11 cellular contexts compared by ENCODE assay signal in the genomic region with DNA sequence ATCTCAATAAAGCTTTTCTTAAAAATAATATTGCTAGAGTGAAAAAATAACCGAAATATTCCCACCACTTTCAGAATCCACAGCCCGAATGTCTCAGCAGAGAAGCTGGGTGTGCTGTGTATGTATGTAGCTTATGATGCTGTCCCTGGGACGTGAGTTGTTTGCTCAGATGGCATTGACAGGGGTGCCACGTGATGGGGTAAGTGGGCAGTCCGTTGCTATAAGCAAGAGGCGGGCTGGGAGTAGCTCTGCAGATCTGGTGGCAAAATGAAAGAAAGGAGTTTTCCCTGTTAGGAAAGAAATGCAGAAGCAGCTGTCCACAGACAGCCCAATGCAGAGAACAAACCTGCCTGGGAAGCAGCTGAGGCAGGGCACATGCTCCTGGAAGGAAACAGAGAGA. TPM values are rescaled to one million over a fixed set of nuclear protein-coding genes. Genes with fewer than 3 reads are reported as not detected.
DNase-seq lines count a peak whose midpoint lies in the region; ATAC-seq and TF ChIP-seq lines count a peak whose summit lies in the region.
"Had no signal": no experiment of that assay in that cellular context is flagged by ENCODE, and none has a peak within 500 bp of the region (broad histone marks: within the 10 kb centered on the region; RNA-seq: fewer than 3 reads in every experiment).

No MANE protein-coding gene starts in this region.

- in situ Hi-C loops in brain microvascular endothelial cell (cut with HindIII; ENCODE audit: low pct_ligation_motif_present, low sequenced_read_pairs): loop anchor here (25.0 kb wide), 2 partner anchors 235 to 485 kb away; no protein-coding TSS in a partner anchor

- H3K9ac ChIP-seq in neural progenitor cell: no peak overlapping the region

- no peaks in the 10 kb centered on the region for H4K20me1 ChIP-seq in neural progenitor cell (ENCODE audit: low read depth)

- H3K36me3 ChIP-seq in brain microvascular endothelial cell (replicated peaks) (no peaks in the 10 kb centered on the region), neural progenitor cell (no peaks in the 10 kb centered on the region)
- H3K36me3 ChIP-seq in naive thymus-derived CD4-positive, alpha-beta T cell (ENCODE audit: control insufficient read depth in 2 of 3, insufficient read depth in 3 of 3, low read length in 3 of 3): peaks cover 0 to 5% (median 0%) of the 10 kb centered on the region in 3 experiments

- H3K9me3 ChIP-seq in naive thymus-derived CD4-positive, alpha-beta T cell (ENCODE audit: control insufficient read depth in 2 of 3, low read length in 3 of 3): no peaks in the 10 kb centered on the region
- H3K9me3 ChIP-seq in neural progenitor cell (ENCODE audit: low read depth): no peaks in the 10 kb centered on the region

- peaks cover 6% of the 10 kb centered on the region for H3K79me2 ChIP-seq in neural progenitor cell (ENCODE audit: low read depth)

- H3K27ac ChIP-seq in brain microvascular endothelial cell (no peak overlapping the region), neural progenitor cell (no peak overlapping the region)
- no peak overlapping the region for H3K27ac ChIP-seq in naive thymus-derived CD4-positive, alpha-beta T cell (ENCODE audit: low read depth, low read length)

- H3F3A ChIP-seq in neural progenitor cell (ENCODE audit: low read depth): peaks cover 16% of the 10 kb centered on the region

- peaks cover 8 to 9% of the 10 kb centered on the region in 2 donors for H3K4me1 ChIP-seq in naive thymus-derived CD4-positive, alpha-beta T cell (ENCODE audit: control insufficient read depth in 2 of 2, insufficient read depth in 2 of 2, low read length in 2 of 2)
- peaks cover 1% of the 10 kb centered on the region for H3K4me1 ChIP-seq in neural progenitor cell

- H3K27me3 ChIP-seq in brain microvascular endothelial cell (replicated peaks): no peaks in the 10 kb centered on the region
- no peaks in the 10 kb centered on the region for H3K27me3 ChIP-seq in naive thymus-derived CD4-positive, alpha-beta T cell (ENCODE audit: control insufficient read depth in 2 of 2, insufficient read depth in 2 of 2, low read length in 2 of 2)
- H3K27me3 ChIP-seq in neural progenitor cell: peaks cover 13% of the 10 kb centered on the region

- no peak overlapping the region for H3K4me3 Mint-ChIP-seq in naive thymus-derived CD4-positive, alpha-beta T cell
- no peak overlapping the region for H3K4me3 Mint-ChIP-seq in neural progenitor cell
- no peak overlapping the region for H3K4me3 Mint-ChIP-seq in effector memory CD8-positive, alpha-beta T cell
- H3K4me3 Mint-ChIP-seq: activated naive CD8-positive, alpha-beta T cell treated with anti-CD3 and anti-CD28 coated beads for 36 hours had no signal

- TF ChIP-seq CTCF in brain microvascular endothelial cell (IDR thresholded peaks at IDR 0.05; ENCODE audit: low read depth, low read length, missing control alignments) (no peak), neural progenitor cell (IDR thresholded peaks at IDR 0.05) (no peak)

- H3K27ac Mint-ChIP-seq in naive thymus-derived CD4-positive, alpha-beta T cell: no peak overlapping the region
- H3K27ac Mint-ChIP-seq in neural progenitor cell: no peak overlapping the region
- no peak overlapping the region for H3K27ac Mint-ChIP-seq in effector memory CD8-positive, alpha-beta T cell
- H3K27ac Mint-ChIP-seq: activated naive CD8-positive, alpha-beta T cell treated with anti-CD3 and anti-CD28 coated beads for 36 hours; type B pancreatic cell had no signal

- DNase-seq in COR-L47 (lab: John Stamatoyannopoulos, UW): peak; percentile 79
- DNase-seq in NCI-H460 (ENCODE audit: extremely low read depth, low read depth): peak; percentile 53
- DNase-seq in brain microvascular endothelial cell: peak; percentile 57
- DNase-seq in myocyte (ENCODE audit: low read depth): peak; percentile 64
- DNase-seq in naive thymus-derived CD4-positive, alpha-beta T cell: no peak
- no peak for DNase-seq in neural progenitor cell (ENCODE audit: low spot score)
- DNase-seq in effector memory CD8-positive, alpha-beta T cell: no peak
- DNase-seq: activated naive CD8-positive, alpha-beta T cell treated with anti-CD3 and anti-CD28 coated beads for 36 hours had no signal

- H3K27me3 Mint-ChIP-seq in naive thymus-derived CD4-positive, alpha-beta T cell: peaks cover 0 to 36% (median 5%) of the 10 kb centered on the region in 5 donors
- peaks cover 2% of the 10 kb centered on the region for H3K27me3 Mint-ChIP-seq in neural progenitor cell (ENCODE audit: insufficient read depth, low read depth)
- peaks cover 12 to 23% of the 10 kb centered on the region in 2 donors for H3K27me3 Mint-ChIP-seq in effector memory CD8-positive, alpha-beta T cell
- H3K27me3 Mint-ChIP-seq: activated naive CD8-positive, alpha-beta T cell treated with anti-CD3 and anti-CD28 coated beads for 36 hours had no signal

- H3K4me1 Mint-ChIP-seq in naive thymus-derived CD4-positive, alpha-beta T cell: peaks cover 10 to 28% (median 17%) of the 10 kb centered on the region in 7 donors
- peaks cover 39% of the 10 kb centered on the region for H3K4me1 Mint-ChIP-seq in neural progenitor cell
- peaks cover 12 to 18% of the 10 kb centered on the region in 2 donors for H3K4me1 Mint-ChIP-seq in effector memory CD8-positive, alpha-beta T cell (ENCODE audit: low read depth in 2 of 2)

- peaks cover 0 to 3% (median 0%) of the 10 kb centered on the region in 5 donors for H3K36me3 Mint-ChIP-seq in naive thymus-derived CD4-positive, alpha-beta T cell
- H3K36me3 Mint-ChIP-seq in neural progenitor cell: no peaks in the 10 kb centered on the region
- peaks cover 7% of the 10 kb centered on the region for H3K36me3 Mint-ChIP-seq in effector memory CD8-positive, alpha-beta T cell (ENCODE audit: insufficient read depth)
- H3K36me3 Mint-ChIP-seq: type B pancreatic cell had no signal

- POLR2A ChIA-PET in naive thymus-derived CD4-positive, alpha-beta T cell (lab: Charles Lee): no interaction called here

- intact Hi-C loops in naive thymus-derived CD4-positive, alpha-beta T cell (cut with micrococcal nuclease): loop anchor here in 1 of 2 donors (10.0 kb wide), 1 partner anchor 1133 kb away; a partner anchor contains a TSS

- H2AFZ ChIP-seq in neural progenitor cell (replicated peaks): no peak overlapping the region

- H3K4me2 ChIP-seq in neural progenitor cell: no peak overlapping the region

- no peak for ATAC-seq in naive thymus-derived CD4-positive, alpha-beta T cell
- no peak for ATAC-seq in GM21367 (IDR thresholded peaks at IDR 0.05; ENCODE audit: unreplicated experiment)
- no peak for ATAC-seq in effector memory CD8-positive, alpha-beta T cell (replicated peaks)
- ATAC-seq: right cardiac atrium had no signal

- CTCF ChIA-PET in naive thymus-derived CD4-positive, alpha-beta T cell (lab: Charles Lee): interaction anchor here (0.9 kb wide), 1 partner anchor 484 kb away, joined by 3 read pairs; no protein-coding TSS in a partner anchor

- H3K4me3 ChIP-seq in brain microvascular endothelial cell (ENCODE audit: low read depth, low read length) (peak overlapping the region; percentile 18), neural progenitor cell (no peak overlapping the region)
- H3K4me3 ChIP-seq in naive thymus-derived CD4-positive, alpha-beta T cell (ENCODE audit: low read length): no peak overlapping the region

- H3K9me3 Mint-ChIP-seq in naive thymus-derived CD4-positive, alpha-beta T cell: no peaks in the 10 kb centered on the region
- H3K9me3 Mint-ChIP-seq in neural progenitor cell: no peaks in the 10 kb centered on the region
- H3K9me3 Mint-ChIP-seq in effector memory CD8-positive, alpha-beta T cell: no peaks in the 10 kb centered on the region
- H3K9me3 Mint-ChIP-seq: type B pancreatic cell had no signal

RNA-seq across cellular contexts. Expression of a gene that starts 3.8 kb away (rescaled TPM):
- 77.8 and 90.5 TPM in 2 replicates for total RNA-seq in NCI-H460 (2014; rRNA removed; shearing (Covaris generic))
- polyA plus RNA-seq in NCI-H460 (2014; cell fraction: nucleus; rRNA removed): 33.1 and 58.7 TPM in 2 replicates
- total RNA-seq in myocyte: 55.3 and 56.6 TPM in 2 replicates
- 23.9 TPM for polyA plus RNA-seq in myocyte (2012)
- total RNA-seq in naive thymus-derived CD4-positive, alpha-beta T cell: 10 to 100 TPM; 14.3 to 27.9 (median 25.2) TPM
- polyA plus RNA-seq in naive thymus-derived CD4-positive, alpha-beta T cell: 10 to 100 TPM in 1 of 2 donors, 1 to 10 TPM in 1; 4.6 to 10.1 TPM
- 29.3 and 33.8 TPM in 2 replicates for total RNA-seq in neural progenitor cell (ENCODE audit: low replicate concordance)

RNA-seq across cellular contexts. Expression of a gene that starts 60.0 kb away (rescaled TPM):
- 82.1 and 98.0 TPM in 2 replicates for total RNA-seq in NCI-H460 (2014; rRNA removed; shearing (Covaris generic))
- polyA plus RNA-seq in NCI-H460 (2014; cell fraction: nucleus; rRNA removed): 140 and 227 TPM in 2 replicates
- 64.2 and 94.8 TPM in 2 replicates for total RNA-seq in myocyte
- polyA plus RNA-seq in myocyte (2012): 38.8 TPM
- total RNA-seq in naive thymus-derived CD4-positive, alpha-beta T cell: 10 to 100 TPM; 18.8 to 43.8 (median 21.7) TPM
- 10 to 100 TPM; 22.0 to 24.3 TPM for polyA plus RNA-seq in naive thymus-derived CD4-positive, alpha-beta T cell
- total RNA-seq in neural progenitor cell (ENCODE audit: low replicate concordance): 17.3 and 18.2 TPM in 2 replicates

Comparison
In these comparisons a context has a peak if more than half of its experiments do, and no peak if none do; other contexts are left out.
1. DNase-seq: peak in COR-L47 (single experiment), NCI-H460 (single experiment), brain microvascular endothelial cell (single experiment) and myocyte (single experiment); none in naive thymus-derived CD4-positive, alpha-beta T cell (0 of 9), neural progenitor cell (single experiment) and effector memory CD8-positive, alpha-beta T cell (0 of 3).